1 cellular context compared by ENCODE assay signal in genomic region chr1:31745071-31745897, GRCh38.
TF ChIP-seq lines count a peak whose summit lies in the region.

No MANE protein-coding gene starts in this region.

TF ChIP-seq in GM23338, 12 proteins besides CTCF, POLR2A, EP300 and RAD21 (continued from another document):
- no peak for TF ChIP-seq EZH2 (IDR thresholded peaks at IDR 0.05; ENCODE audit: low read depth, unreplicated experiment)
